In the genomic region with DNA sequence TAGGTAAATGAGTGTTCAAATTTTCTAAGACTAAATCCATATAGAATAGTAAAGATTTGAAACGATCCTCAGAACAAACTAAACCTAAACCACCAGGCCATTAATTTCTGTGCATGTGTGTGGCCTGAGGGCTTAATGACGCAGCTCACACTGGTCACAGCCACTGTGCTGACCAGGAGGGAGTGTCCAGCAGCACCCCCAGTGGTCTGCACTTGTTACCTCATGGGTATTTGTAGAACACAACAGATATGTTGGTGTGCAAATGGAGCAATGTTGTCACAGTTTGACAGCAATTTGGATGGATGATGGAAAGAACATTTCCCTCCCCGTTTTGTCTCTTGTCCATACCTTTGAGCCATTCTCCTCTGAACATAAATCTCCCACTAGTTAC, we compare ENCODE assay signal across 15 cellular contexts.
DNase-seq lines count a peak whose midpoint lies in the region; FAIRE-seq and TF ChIP-seq lines count a peak whose summit lies in the region.
"Had no signal": no experiment of that assay in that cellular context is flagged by ENCODE, and none has a peak within 500 bp of the region (broad histone marks: within the 10 kb centered on the region; RNA-seq: fewer than 3 reads in every experiment).

No MANE protein-coding gene starts in this region.

- no peak overlapping the region for H2BK120ac ChIP-seq in H1 (replicated peaks; ENCODE audit: low read depth, low read length)

- H4K20me1 ChIP-seq in H1 (replicated peaks in 1 of 2; ENCODE audit: control insufficient read depth in 1 of 2, insufficient read depth in 2 of 2, low read length in 2 of 2) (no peaks in the 10 kb centered on the region), osteoblast (ENCODE audit: insufficient read depth, low read length) (no peaks in the 10 kb centered on the region)

- H2BK5ac ChIP-seq in H1 (ENCODE audit: low read depth, low read length): no peak overlapping the region

- H3K9ac ChIP-seq in H1 (replicated peaks in 1 of 4; ENCODE audit: extremely low read depth in 1 of 4, low read depth in 3 of 4, low read length in 3 of 4): no peak overlapping the region

- peak; percentile 18 to 29; a peak in 3 of 4 replicates for TF ChIP-seq RAD21 in H1 (IDR thresholded peaks at IDR 0.05 in 1 of 2, conservative IDR thresholded peaks at IDR 0.05 in 1 of 2; ENCODE audit: low read depth in 2 of 2, low read length in 2 of 2)

- no peak overlapping the region for H3K4ac ChIP-seq in H1 (replicated peaks; ENCODE audit: insufficient read length, low read depth, low read length)

- DNase-seq in NCI-H69 (lab: John Stamatoyannopoulos, UW) (peak; percentile 10), H1 (ENCODE audit: low read depth in 1 of 2, low spot score in 2 of 2) (no peak), retinal pigment epithelial cell (ENCODE audit: low read depth) (no peak), osteoblast (ENCODE audit: insufficient read length, low spot score, missing footprints) (no peak), NCI-H524 treated with DMSO at 0.1 percent for 48 hours (lab: John Stamatoyannopoulos, UW) (no peak), 8988T (no peak)
- no peak for DNase-seq in activated T-helper 1 cell treated with anti-CD3 and anti-CD28 coated beads, Interleukin-12 subunit alpha, Interleukin-12 subunit beta, Interleukin-2, Interleukin-4 antibody, amounts not matched to agents 30 ng/mL and 10 ng/mL and 1 ng/mL, durations not matched to agents 14 hours and 24 hours and 36 hours (ENCODE audit: low spot score)
- DNase-seq: caudate nucleus; CD4-positive, alpha-beta T cell; NCI-H2081 treated with DMSO at 0.1 percent for 48 hours; NCI-H526 treated with DMSO at 0.1 percent for 48 hours; ovary had no signal

- TF ChIP-seq POLR2A in H1 (IDR thresholded peaks at IDR 0.05; ENCODE audit: control extremely low read depth in 1 of 2, low read depth in 2 of 2, low read length in 2 of 2): no peak

- CTCF ChIA-PET in H1 (lab: Charles Lee; ENCODE audit: partially characterized antibody): interaction anchor here (0.6 to 3.1 kb wide), 10 partner anchors 11 to 222 kb away, joined by 3 to 9 read pairs (median 4); no protein-coding TSS in a partner anchor

- WGBS in H1 (ENCODE audit: extremely low coverage in 1 of 2, insufficient coverage in 1 of 2, insufficient read length in 1 of 2, insufficient replicate concordance in 2 of 2, low coverage in 1 of 2, low lambda C conversion rate in 2 of 2, missing lambda C conversion rate in 1 of 2), 2 experiments: 91% methylated on average over 3 of the region's 3 CpGs; no CpG with 5 or more reads in 1 of the 2 experiments

- peaks cover 18% of the 10 kb centered on the region for H3K4me1 Mint-ChIP-seq in activated T-helper 1 cell treated with anti-CD3 and anti-CD28 coated beads, Interleukin-12 subunit alpha, Interleukin-12 subunit beta, Interleukin-2, Interleukin-4 antibody, amounts not matched to agents 30 ng/mL and 10 ng/mL and 1 ng/mL, durations not matched to agents 14 hours and 24 hours and 36 hours (ENCODE audit: low read depth)

- H2BK12ac ChIP-seq in H1 (ENCODE audit: low read depth, low read length): no peak overlapping the region

- no peak overlapping the region for H3K23ac ChIP-seq in H1 (ENCODE audit: insufficient read length)

- H3K27ac Mint-ChIP-seq in activated T-helper 1 cell treated with anti-CD3 and anti-CD28 coated beads, Interleukin-12 subunit alpha, Interleukin-12 subunit beta, Interleukin-2, Interleukin-4 antibody, amounts not matched to agents 30 ng/mL and 10 ng/mL and 1 ng/mL, durations not matched to agents 14 hours and 24 hours and 36 hours: no peak overlapping the region
- H3K27ac Mint-ChIP-seq: activated naive CD8-positive, alpha-beta T cell; CD4-positive, alpha-beta T cell had no signal

- no peak overlapping the region for H2BK20ac ChIP-seq in H1 (ENCODE audit: low read length)

- no peaks in the 10 kb centered on the region for H3K79me1 ChIP-seq in H1 (ENCODE audit: low read depth, low read length)

- H3K23me2 ChIP-seq in H1 (ENCODE audit: low read depth, low read length): no peaks in the 10 kb centered on the region

- H2AK5ac ChIP-seq in H1 (ENCODE audit: low read depth, low read length): no peak overlapping the region

- no peak overlapping the region for H2BK15ac ChIP-seq in H1 (ENCODE audit: low read length)

- H3K9me3 Mint-ChIP-seq in activated T-helper 1 cell treated with anti-CD3 and anti-CD28 coated beads, Interleukin-12 subunit alpha, Interleukin-12 subunit beta, Interleukin-2, Interleukin-4 antibody, amounts not matched to agents 30 ng/mL and 10 ng/mL and 1 ng/mL, durations not matched to agents 14 hours and 24 hours and 36 hours: no peaks in the 10 kb centered on the region
- H3K9me3 Mint-ChIP-seq: CD4-positive, alpha-beta T cell had no signal

- H3K27ac ChIP-seq in H1 (ENCODE audit: low read depth, low read length) (no peak overlapping the region), osteoblast (ENCODE audit: low read depth, low read length) (no peak overlapping the region)
- H3K27ac ChIP-seq: ovary, RWPE1 had no signal

- H3K79me2 ChIP-seq in H1 (ENCODE audit: control insufficient read depth in 1 of 2, insufficient read depth in 2 of 2, low read length in 2 of 2) (no peaks in the 10 kb centered on the region), osteoblast (ENCODE audit: insufficient read depth, low read length) (no peaks in the 10 kb centered on the region)

- H3K9me3 ChIP-seq in H1 (ENCODE audit: insufficient read depth in 2 of 2, low read depth in 1 of 2, low read length in 1 of 2) (no peaks in the 10 kb centered on the region), osteoblast (ENCODE audit: low read depth, low read length) (no peaks in the 10 kb centered on the region)
- H3K9me3 ChIP-seq: ovary had no signal

- intact Hi-C loops in activated T-helper 1 cell treated with anti-CD3 and anti-CD28 coated beads, Interleukin-12 subunit alpha, Interleukin-12 subunit beta, Interleukin-2, Interleukin-4 antibody, amounts not matched to agents 30 ng/mL and 10 ng/mL and 1 ng/mL, durations not matched to agents 14 hours and 24 hours and 36 hours (cut with micrococcal nuclease): no loop called here

- H3K4me1 ChIP-seq in H1 (replicated peaks in 1 of 4; ENCODE audit: control insufficient read depth in 3 of 4, insufficient read depth in 4 of 4, low read length in 3 of 4) (no peaks in the 10 kb centered on the region), osteoblast (ENCODE audit: insufficient read depth, low read length) (no peaks in the 10 kb centered on the region)

- no peak for TF ChIP-seq EP300 in H1 (IDR thresholded peaks at IDR 0.05; ENCODE audit: borderline replicate concordance in 1 of 2, low read depth in 2 of 2, low read length in 2 of 2)

- H3K4me3 Mint-ChIP-seq in activated T-helper 1 cell treated with anti-CD3 and anti-CD28 coated beads, Interleukin-12 subunit alpha, Interleukin-12 subunit beta, Interleukin-2, Interleukin-4 antibody, amounts not matched to agents 30 ng/mL and 10 ng/mL and 1 ng/mL, durations not matched to agents 14 hours and 24 hours and 36 hours: no peak overlapping the region
- H3K4me3 Mint-ChIP-seq: activated naive CD8-positive, alpha-beta T cell; CD4-positive, alpha-beta T cell had no signal

- no peak overlapping the region for H3K4me3 ChIP-seq in H1 (ENCODE audit: extremely low read depth in 1 of 4, insufficient read depth in 2 of 4, low read depth in 3 of 4, low read length in 4 of 4)
- H3K4me3 ChIP-seq in retinal pigment epithelial cell (ENCODE audit: low read length): no peak overlapping the region
- H3K4me3 ChIP-seq in osteoblast (ENCODE audit: insufficient read depth, low read length): no peak overlapping the region
- H3K4me3 ChIP-seq: ovary had no signal

- H3K36me3 Mint-ChIP-seq in activated T-helper 1 cell treated with anti-CD3 and anti-CD28 coated beads, Interleukin-12 subunit alpha, Interleukin-12 subunit beta, Interleukin-2, Interleukin-4 antibody, amounts not matched to agents 30 ng/mL and 10 ng/mL and 1 ng/mL, durations not matched to agents 14 hours and 24 hours and 36 hours (ENCODE audit: low read depth): no peaks in the 10 kb centered on the region
- H3K36me3 Mint-ChIP-seq: activated naive CD8-positive, alpha-beta T cell had no signal

- no peak overlapping the region for H3K18ac ChIP-seq in H1 (ENCODE audit: extremely low read depth, low read length)

- no peak overlapping the region for H3K4me2 ChIP-seq in H1 (ENCODE audit: insufficient read depth in 1 of 2, low read depth in 2 of 2, low read length in 2 of 2)
- no peak overlapping the region for H3K4me2 ChIP-seq in osteoblast (ENCODE audit: insufficient read depth, low read length)

- no peak overlapping the region for H4K5ac ChIP-seq in H1 (ENCODE audit: insufficient read length, low read depth, low read length)

- H3K36me3 ChIP-seq in H1 (ENCODE audit: control insufficient read depth in 2 of 4, insufficient read depth in 4 of 4, low read length in 3 of 4): no peaks in the 10 kb centered on the region
- H3K36me3 ChIP-seq in osteoblast (ENCODE audit: insufficient read depth, low read length): no peaks in the 10 kb centered on the region
- H3K36me3 ChIP-seq: ovary had no signal

- H4K91ac ChIP-seq in H1 (replicated peaks; ENCODE audit: insufficient read length, low read length): no peak overlapping the region

- POLR2A ChIA-PET in H1 (lab: Charles Lee; ENCODE audit: partially characterized antibody): no interaction called here

- TF ChIP-seq CTCF in GM12873 (IDR thresholded peaks at IDR 0.05; ENCODE audit: insufficient read depth, low read depth, low read length, missing control alignments): peak; percentile 16
- TF ChIP-seq CTCF in H1 (IDR thresholded peaks at IDR 0.05; ENCODE audit: control extremely low read depth in 1 of 3, insufficient read depth in 1 of 3, low read depth in 1 of 3, low read length in 3 of 3): peak; percentile 35 to 64 (median 39)
- peak; percentile 37 for TF ChIP-seq CTCF in retinal pigment epithelial cell (conservative IDR thresholded peaks at IDR 0.05; ENCODE audit: low read depth, low read length)
- TF ChIP-seq CTCF in osteoblast (IDR thresholded peaks at IDR 0.05; ENCODE audit: extremely low read depth, low read depth, low read length): no peak

- no peak overlapping the region for H3K14ac ChIP-seq in H1 (ENCODE audit: insufficient read length)

- H3K27me3 ChIP-seq in H1 (replicated peaks in 1 of 4; ENCODE audit: control insufficient read depth in 3 of 4, extremely low read depth in 1 of 4, insufficient read depth in 3 of 4, low read length in 3 of 4) (no peaks in the 10 kb centered on the region), osteoblast (ENCODE audit: insufficient read depth, low read length) (no peaks in the 10 kb centered on the region)
- H3K27me3 ChIP-seq: ovary had no signal

- no peak for FAIRE-seq in H1 (lab: Jason Lieb, UNC)

- H3K27me3 Mint-ChIP-seq in activated T-helper 1 cell treated with anti-CD3 and anti-CD28 coated beads, Interleukin-12 subunit alpha, Interleukin-12 subunit beta, Interleukin-2, Interleukin-4 antibody, amounts not matched to agents 30 ng/mL and 10 ng/mL and 1 ng/mL, durations not matched to agents 14 hours and 24 hours and 36 hours (ENCODE audit: insufficient read depth): no peaks in the 10 kb centered on the region

- no peak overlapping the region for H3K56ac ChIP-seq in H1 (replicated peaks; ENCODE audit: insufficient read length, low read depth, low read length)

- no peak overlapping the region for H2AFZ ChIP-seq in H1 (ENCODE audit: low read length)
- H2AFZ ChIP-seq in osteoblast (ENCODE audit: low read length): no peak overlapping the region

- no peak overlapping the region for H4K8ac ChIP-seq in H1 (ENCODE audit: extremely low read depth, insufficient read depth, low read length)

TF ChIP-seq in H1, 55 proteins besides CTCF, POLR2A, EP300 and RAD21 (continues in another document):
- no peak for TF ChIP-seq CREB1 (IDR thresholded peaks at IDR 0.05)
